ENCODE assay signal across 1 cellular context in the genomic region with DNA sequence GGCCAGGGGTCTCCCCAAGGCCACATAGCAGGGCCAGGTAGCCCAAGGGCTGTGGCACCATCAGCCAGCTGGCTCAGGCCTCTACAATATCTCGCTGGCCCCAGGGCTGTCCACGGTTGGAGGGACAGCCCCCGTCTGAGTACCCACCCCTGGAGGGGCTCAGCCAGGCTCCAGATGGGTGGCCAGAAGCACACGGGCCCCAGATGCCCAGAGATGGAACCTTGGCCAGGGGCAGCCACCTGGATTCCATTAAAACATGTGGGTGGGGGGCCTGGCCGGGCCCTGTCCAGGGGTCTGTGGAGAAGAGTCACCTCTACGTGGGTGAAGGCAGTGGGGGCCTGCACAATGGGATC.
TF ChIP-seq lines count a peak whose summit lies in the region.

No MANE protein-coding gene starts in this region.

TF ChIP-seq in IMR-90, 13 proteins besides CTCF, POLR2A, EP300 and RAD21:
- no peak for TF ChIP-seq MAFK (IDR thresholded peaks at IDR 0.05; ENCODE audit: low read depth, low read length)
- TF ChIP-seq, protein P1, sequence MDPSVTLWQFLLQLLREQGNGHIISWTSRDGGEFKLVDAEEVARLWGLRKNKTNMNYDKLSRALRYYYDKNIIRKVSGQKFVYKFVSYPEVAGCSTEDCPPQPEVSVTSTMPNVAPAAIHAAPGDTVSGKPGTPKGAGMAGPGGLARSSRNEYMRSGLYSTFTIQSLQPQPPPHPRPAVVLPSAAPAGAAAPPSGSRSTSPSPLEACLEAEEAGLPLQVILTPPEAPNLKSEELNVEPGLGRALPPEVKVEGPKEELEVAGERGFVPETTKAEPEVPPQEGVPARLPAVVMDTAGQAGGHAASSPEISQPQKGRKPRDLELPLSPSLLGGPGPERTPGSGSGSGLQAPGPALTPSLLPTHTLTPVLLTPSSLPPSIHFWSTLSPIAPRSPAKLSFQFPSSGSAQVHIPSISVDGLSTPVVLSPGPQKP (IDR thresholded peaks at IDR 0.05; ENCODE audit: borderline replicate concordance, low read depth, low read length), result no peak
- no peak for TF ChIP-seq NFE2L2 (IDR thresholded peaks at IDR 0.05; ENCODE audit: low read depth, low read length)
- no peak for TF ChIP-seq CEBPB (IDR thresholded peaks at IDR 0.05; ENCODE audit: low read depth, low read length)
- no peak for TF ChIP-seq CHD1 (IDR thresholded peaks at IDR 0.05; ENCODE audit: low read depth, low read length)
- TF ChIP-seq RFX5 (IDR thresholded peaks at IDR 0.05; ENCODE audit: low read depth, low read length), result no peak
- TF ChIP-seq SMC3 (IDR thresholded peaks at IDR 0.05; ENCODE audit: low read depth, low read length), result no peak
- TF ChIP-seq MAZ (IDR thresholded peaks at IDR 0.05; ENCODE audit: borderline replicate concordance, low read depth, low read length), result no peak
- no peak for TF ChIP-seq RCOR1 (IDR thresholded peaks at IDR 0.05; ENCODE audit: insufficient replicate concordance, low read length)
- TF ChIP-seq MXI1 (IDR thresholded peaks at IDR 0.05; ENCODE audit: borderline replicate concordance, low read depth, low read length), result no peak
- no peak for TF ChIP-seq FOS (IDR thresholded peaks at IDR 0.05; ENCODE audit: low read depth, low read length)
- no peak for TF ChIP-seq BHLHE40 (IDR thresholded peaks at IDR 0.05; ENCODE audit: low read depth, low read length)
TF ChIP-seq in IMR-90: peak in this region for 0.
